Comparison of ENCODE assay signal across 17 cellular contexts in the genomic region with DNA sequence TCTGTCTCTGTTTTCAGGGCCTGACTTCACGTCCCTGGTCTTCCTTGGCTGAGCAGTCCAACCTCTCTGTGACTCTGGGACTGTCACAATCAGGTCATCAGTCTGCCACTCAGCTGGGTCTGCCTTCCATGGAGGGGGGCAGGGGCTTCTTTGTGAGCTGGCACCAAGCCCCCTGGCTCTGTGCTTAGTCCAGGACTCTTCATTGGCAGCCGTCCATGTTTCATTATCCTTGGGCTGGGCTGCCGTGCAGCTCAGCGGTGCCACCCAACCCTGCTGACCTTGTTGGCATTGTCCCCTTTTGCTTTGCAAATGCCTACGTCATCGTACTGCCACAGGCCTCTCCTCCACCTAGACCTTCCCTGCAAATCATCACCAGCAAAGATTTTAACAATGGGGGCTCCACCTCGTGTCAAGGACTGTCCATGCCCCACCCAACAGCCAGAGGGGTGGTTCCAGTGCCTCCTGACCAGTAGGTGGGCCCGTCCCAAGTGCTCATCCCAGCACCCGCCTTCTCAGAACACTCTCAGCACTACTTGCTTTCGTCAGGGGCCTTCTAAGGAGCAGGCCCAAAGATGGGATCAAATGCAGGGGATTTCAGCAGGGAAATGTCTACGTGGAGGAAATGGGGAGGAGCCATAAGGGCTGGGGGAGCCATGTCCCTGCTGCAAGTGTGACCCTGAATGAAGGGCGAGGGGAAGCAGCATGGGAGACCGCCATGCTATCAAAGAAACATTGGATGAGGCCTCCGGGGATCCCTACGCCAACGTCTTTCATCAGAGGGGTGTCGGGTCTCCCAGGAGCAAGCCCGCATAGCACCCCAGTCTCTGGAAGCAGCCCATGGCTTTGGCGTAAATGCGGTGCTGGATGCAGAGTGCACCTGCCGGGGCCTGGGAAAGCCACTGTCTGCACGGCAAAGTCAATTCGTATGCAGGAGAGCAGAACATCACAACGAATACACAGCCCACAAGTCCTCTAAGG. TPM values are rescaled to one million over a fixed set of nuclear protein-coding genes. Genes with fewer than 3 reads are reported as not detected.
DNase-seq lines count a peak whose midpoint lies in the region; ATAC-seq, FAIRE-seq and TF ChIP-seq lines count a peak whose summit lies in the region.
"Had no signal": no experiment of that assay in that cellular context is flagged by ENCODE, and none has a peak within 500 bp of the region (broad histone marks: within the 10 kb centered on the region; RNA-seq: fewer than 3 reads in every experiment).

No MANE protein-coding gene starts in this region.

- no peaks in the 10 kb centered on the region for H3K79me2 ChIP-seq in K562 (ENCODE audit: control insufficient read depth, insufficient read depth, low read length)

- H3K9me1 ChIP-seq in K562 (ENCODE audit: control insufficient read depth, insufficient read depth, low read length) = no peaks in the 10 kb centered on the region

- no peak for TF ChIP-seq CTCF in K562 (IDR thresholded peaks at IDR 0.05 in 2 of 3, conservative IDR thresholded peaks at IDR 0.05 in 1 of 3; ENCODE audit: insufficient read depth in 2 of 3, low read depth in 1 of 3, low read length in 3 of 3)

- DNase-seq in H4 (ENCODE audit: low spot score) (peak; percentile 4), NCI-H1105 treated with DMSO at 0.1 percent for 48 hours (lab: John Stamatoyannopoulos, UW) (peak; percentile 50), K562 (ENCODE audit: extremely low read depth in 1 of 4, low spot score in 3 of 4) (no peak), left lobe of liver (ENCODE audit: low spot score) (peak; percentile 40), NCI-H82 treated with DMSO at 0.1 percent for 48 hours (lab: John Stamatoyannopoulos, UW; ENCODE audit: unreplicated experiment) (no peak), immature natural killer cell (no peak)
- DNase-seq: AML-193; CD4-positive, CD25-positive, alpha-beta regulatory T cell; NCI-H1417; NCI-H2081; NCI-H524; NK-92 treated with Interleukin-12 subunit alpha and Interleukin-12 subunit beta, amount 100 ng/mL, for 24 hours had no signal

- WGBS in K562 (ENCODE audit: insufficient coverage, low coverage, missing lambda C conversion rate) = 7% methylated on average over 24 of the region's 24 CpGs

- no peak for TF ChIP-seq RAD21 in K562 (CRISPR knock-in tag; conservative IDR thresholded peaks at IDR 0.05 in 1 of 2, IDR thresholded peaks at IDR 0.05 in 1 of 2)

- H3K9me3 Mint-ChIP-seq in immature natural killer cell = no peaks in the 10 kb centered on the region

- no TSS peak for BruUV-seq in K562 (replicated peaks; lab: Mats Ljungman, UMichigan)

- CTCF ChIA-PET in K562 (lab: Yijun Ruan, JAX; ENCODE audit: low intra/inter-chr PET ratio) = no interaction called here

- H3K4me3 Mint-ChIP-seq in immature natural killer cell = no peak overlapping the region
- H3K4me3 Mint-ChIP-seq: CD4-positive, CD25-positive, alpha-beta regulatory T cell had no signal

- no peak for TF ChIP-seq EP300 in K562 (IDR thresholded peaks at IDR 0.05; ENCODE audit: low read length)

- no peak overlapping the region for H3K4me3 ChIP-seq in K562

- H3K27me3 Mint-ChIP-seq in immature natural killer cell (ENCODE audit: low read depth in 3 of 3) = peaks cover 2 to 5% (median 4%) of the 10 kb centered on the region in 3 donors

- in situ Hi-C loops in K562 (cut with MboI) = no loop called here

- H2AFZ ChIP-seq in K562 (ENCODE audit: low read depth, low read length) = no peak overlapping the region

- no peak overlapping the region for H3K9ac ChIP-seq in K562 (ENCODE audit: insufficient read depth in 1 of 2, low read depth in 2 of 2, low read length in 2 of 2)
- H3K9ac ChIP-seq: KMS-11 had no signal

- H3K27ac Mint-ChIP-seq in immature natural killer cell = no peak overlapping the region
- H3K27ac Mint-ChIP-seq: CD4-positive, CD25-positive, alpha-beta regulatory T cell had no signal

- ATAC-seq in K562 = no peak
- ATAC-seq in left lobe of liver = no peak
- no peak for ATAC-seq in HG03045 (IDR thresholded peaks at IDR 0.05; ENCODE audit: unreplicated experiment)

- no peaks in the 10 kb centered on the region for H3K9me3 ChIP-seq in K562 (replicated peaks; ENCODE audit: control insufficient read depth, insufficient read depth, low read depth, low read length)

- peaks cover 0 to 1% of the 10 kb centered on the region in 2 donors for H3K4me1 Mint-ChIP-seq in immature natural killer cell
- H3K4me1 Mint-ChIP-seq: CD4-positive, CD25-positive, alpha-beta regulatory T cell had no signal

- no peak overlapping the region for H3K27ac ChIP-seq in K562 (ENCODE audit: extremely low read depth, low read depth, low read length)
- H3K27ac ChIP-seq: KMS-11 had no signal

- TF ChIP-seq POLR2A in K562 (conservative IDR thresholded peaks at IDR 0.05) = no peak

- no peaks in the 10 kb centered on the region for H3K36me3 ChIP-seq in K562 (ENCODE audit: control insufficient read depth, insufficient read depth, low read length)

- POLR2A ChIA-PET in K562 (lab: Yijun Ruan, JAX) = interaction anchor here (0.6 kb wide), 1 partner anchor 554 kb away, joined by 3 read pairs; no protein-coding TSS in a partner anchor

- intact Hi-C loops in K562 (cut with micrococcal nuclease) = no loop called here

- no peak overlapping the region for H3K4me2 ChIP-seq in K562 (ENCODE audit: insufficient read depth, low read length)
- H3K4me2 ChIP-seq: KMS-11 had no signal

- FAIRE-seq in K562 (lab: Jason Lieb, UNC) = no peak
- FAIRE-seq: D721Med, H54 had no signal

- peaks cover 0 to 3% (median 0%) of the 10 kb centered on the region in 3 donors for H3K36me3 Mint-ChIP-seq in immature natural killer cell
- H3K36me3 Mint-ChIP-seq: CD4-positive, CD25-positive, alpha-beta regulatory T cell had no signal

- no peaks in the 10 kb centered on the region for H3K4me1 ChIP-seq in K562 (replicated peaks in 1 of 2; ENCODE audit: control insufficient read depth in 2 of 2, insufficient read depth in 2 of 2, low read length in 2 of 2)

- H3K27me3 ChIP-seq in K562 (ENCODE audit: control insufficient read depth in 2 of 2, insufficient read depth in 2 of 2, low read length in 2 of 2) = peaks cover 32 to 56% of the 10 kb centered on the region in 2 experiments

- H4K20me1 ChIP-seq in K562 (replicated peaks; ENCODE audit: control insufficient read depth, insufficient read depth, low read length) = 0 out of 2 replicates have a peak, but pooled peaks cover 6% of the 10 kb centered on the region

RNA-seq across cellular contexts. Expression of a gene that starts 18.2 kb away (rescaled TPM):
- total RNA-seq in H4 (2014; rRNA removed; shearing (Covaris generic)) = not detected in 2 replicates
- not detected in 2 replicates for total RNA-seq in K562 (2011; cell fraction: chromatin; rRNA removed; ENCODE audit: low replicate concordance)
- total RNA-seq in K562 (2011; cell fraction: nucleolus; rRNA removed) = not detected in 2 replicates
- total RNA-seq in K562 (2011; cell fraction: nucleoplasm; rRNA removed) = not detected in 2 replicates
- total RNA-seq in K562 (2014; rRNA removed) = not detected in 2 replicates
- not detected in 2 replicates for total RNA-seq in K562 (2014; rRNA removed; fragmentation: Illumina TruSeq; extraction: Trizol)
- total RNA-seq in K562 (2015; rRNA removed; fragmentation: Illumina TruSeq; extraction: Trizol) = not detected in 2 replicates
- total RNA-seq in K562 (2021) = not detected in 2 replicates
- not detected in 2 replicates for polyA plus RNA-seq in K562 (2011; rRNA removed)
- not detected in 2 replicates for polyA plus RNA-seq in K562 (2011; cell fraction: cytosol; rRNA removed)
- polyA plus RNA-seq in K562 (2011; cell fraction: nucleus; rRNA removed) = not detected in 2 replicates
- not detected in 2 replicates for polyA plus RNA-seq in K562 (2012)
- polyA plus RNA-seq in K562 (2014; fragmentation: Illumina TruSeq; extraction: Trizol) = not detected in 2 replicates
- polyA plus RNA-seq in K562 (2014; fragmentation: Nextera tagmentation; extraction: Ambion mirVana) = not detected
- polyA plus RNA-seq in K562 (2014; rRNA removed) = not detected in 2 replicates
- polyA minus RNA-seq in K562 (2011; rRNA and poly(A)+ RNA removed) = not detected in 2 replicates
- not detected in 2 replicates for polyA minus RNA-seq in K562 (2011; cell fraction: cytosol; rRNA and poly(A)+ RNA removed)
- not detected in 2 replicates for polyA minus RNA-seq in K562 (2011; cell fraction: nucleus; rRNA and poly(A)+ RNA removed)
- 1.4 TPM for total RNA-seq in left lobe of liver
- polyA plus RNA-seq in immature natural killer cell = not detected
- total RNA-seq: CD4-positive, CD25-positive, alpha-beta regulatory T cell; MCF 10A had no signal
- polyA plus RNA-seq: CD4-positive, CD25-positive, alpha-beta regulatory T cell had no signal

RNA-seq across cellular contexts. Expression of a gene that starts 35.2 kb away (rescaled TPM):
- 1.4 and 2.0 TPM in 2 replicates for total RNA-seq in H4 (2014; rRNA removed; shearing (Covaris generic))
- total RNA-seq in K562 (2011; cell fraction: chromatin; rRNA removed; ENCODE audit: low replicate concordance) = 0.21 and 0.23 TPM in 2 replicates
- 0.26 and 0.33 TPM in 2 replicates for total RNA-seq in K562 (2011; cell fraction: nucleolus; rRNA removed)
- total RNA-seq in K562 (2011; cell fraction: nucleoplasm; rRNA removed) = 0.37 TPM in 1 of 2 replicates, not detected in the other
- 0.09 TPM in 1 of 2 replicates, not detected in the other for total RNA-seq in K562 (2014; rRNA removed)
- not detected in 2 replicates for total RNA-seq in K562 (2014; rRNA removed; fragmentation: Illumina TruSeq; extraction: Trizol)
- not detected in 2 replicates for total RNA-seq in K562 (2015; rRNA removed; fragmentation: Illumina TruSeq; extraction: Trizol)
- 0.13 TPM in 1 of 2 replicates, not detected in the other for total RNA-seq in K562 (2021)
- polyA plus RNA-seq in K562 (2011; rRNA removed) = not detected in 2 replicates
- not detected in 2 replicates for polyA plus RNA-seq in K562 (2011; cell fraction: cytosol; rRNA removed)
- 0.16 TPM in 1 of 2 replicates, not detected in the other for polyA plus RNA-seq in K562 (2011; cell fraction: nucleus; rRNA removed)
- polyA plus RNA-seq in K562 (2012) = 0.09 and 0.15 TPM in 2 replicates
- polyA plus RNA-seq in K562 (2014; fragmentation: Illumina TruSeq; extraction: Trizol) = not detected in 2 replicates
- not detected for polyA plus RNA-seq in K562 (2014; fragmentation: Nextera tagmentation; extraction: Ambion mirVana)
- 0.08 TPM in 1 of 2 replicates, not detected in the other for polyA plus RNA-seq in K562 (2014; rRNA removed)
- not detected in 2 replicates for polyA minus RNA-seq in K562 (2011; rRNA and poly(A)+ RNA removed)
- polyA minus RNA-seq in K562 (2011; cell fraction: cytosol; rRNA and poly(A)+ RNA removed) = not detected in 2 replicates
- polyA minus RNA-seq in K562 (2011; cell fraction: nucleus; rRNA and poly(A)+ RNA removed) = not detected in 2 replicates
- 15.7 TPM for total RNA-seq in left lobe of liver
- under 1 TPM; 0.09 to 0.93 (median 0.39) TPM for polyA plus RNA-seq in immature natural killer cell
- polyA plus RNA-seq: CD4-positive, CD25-positive, alpha-beta regulatory T cell had no signal

RNA-seq across cellular contexts. Expression of a gene that starts 48.5 kb away (rescaled TPM):
- total RNA-seq in H4 (2014; rRNA removed; shearing (Covaris generic)) = 516 and 559 TPM in 2 replicates
- 15.6 and 81.0 TPM in 2 replicates for total RNA-seq in K562 (2011; cell fraction: chromatin; rRNA removed; ENCODE audit: low replicate concordance)
- 131 and 132 TPM in 2 replicates for total RNA-seq in K562 (2011; cell fraction: nucleolus; rRNA removed)
- 68.3 and 83.1 TPM in 2 replicates for total RNA-seq in K562 (2011; cell fraction: nucleoplasm; rRNA removed)
- total RNA-seq in K562 (2014; rRNA removed) = 72.3 and 87.0 TPM in 2 replicates
- 10.9 and 12.3 TPM in 2 replicates for total RNA-seq in K562 (2014; rRNA removed; fragmentation: Illumina TruSeq; extraction: Trizol)
- total RNA-seq in K562 (2015; rRNA removed; fragmentation: Illumina TruSeq; extraction: Trizol) = 40.9 and 42.3 TPM in 2 replicates
- total RNA-seq in K562 (2021) = 112 and 116 TPM in 2 replicates
- polyA plus RNA-seq in K562 (2011; rRNA removed) = 21.7 and 37.1 TPM in 2 replicates
- 39.6 and 74.7 TPM in 2 replicates for polyA plus RNA-seq in K562 (2011; cell fraction: cytosol; rRNA removed)
- 22.7 and 35.2 TPM in 2 replicates for polyA plus RNA-seq in K562 (2011; cell fraction: nucleus; rRNA removed)
- polyA plus RNA-seq in K562 (2012) = 84.2 and 325 TPM in 2 replicates
- 66.8 and 111 TPM in 2 replicates for polyA plus RNA-seq in K562 (2014; fragmentation: Illumina TruSeq; extraction: Trizol)
- 1 to 10 TPM; 1.0 to 3.7 TPM for polyA plus RNA-seq in K562 (2014; fragmentation: Nextera tagmentation; extraction: Ambion mirVana)
- polyA plus RNA-seq in K562 (2014; rRNA removed) = 40.5 and 46.8 TPM in 2 replicates
- polyA minus RNA-seq in K562 (2011; rRNA and poly(A)+ RNA removed) = 12.8 and 17.9 TPM in 2 replicates
- polyA minus RNA-seq in K562 (2011; cell fraction: cytosol; rRNA and poly(A)+ RNA removed) = 46.3 and 49.3 TPM in 2 replicates
- polyA minus RNA-seq in K562 (2011; cell fraction: nucleus; rRNA and poly(A)+ RNA removed) = 10.1 and 11.1 TPM in 2 replicates
- 564 TPM for total RNA-seq in left lobe of liver
- polyA plus RNA-seq in immature natural killer cell = 100 to 1,000 TPM; 471 to 795 (median 488) TPM

Comparison
In these comparisons a context has a peak if more than half of its experiments do, and no peak if none do; other contexts are left out.
1. DNase-seq: peak in H4 (single experiment), NCI-H1105 treated with DMSO at 0.1 percent for 48 hours (single experiment) and left lobe of liver (single experiment); none in K562 (0 of 4), NCI-H82 treated with DMSO at 0.1 percent for 48 hours (single experiment) and immature natural killer cell (0 of 3).